In the genomic region with DNA sequence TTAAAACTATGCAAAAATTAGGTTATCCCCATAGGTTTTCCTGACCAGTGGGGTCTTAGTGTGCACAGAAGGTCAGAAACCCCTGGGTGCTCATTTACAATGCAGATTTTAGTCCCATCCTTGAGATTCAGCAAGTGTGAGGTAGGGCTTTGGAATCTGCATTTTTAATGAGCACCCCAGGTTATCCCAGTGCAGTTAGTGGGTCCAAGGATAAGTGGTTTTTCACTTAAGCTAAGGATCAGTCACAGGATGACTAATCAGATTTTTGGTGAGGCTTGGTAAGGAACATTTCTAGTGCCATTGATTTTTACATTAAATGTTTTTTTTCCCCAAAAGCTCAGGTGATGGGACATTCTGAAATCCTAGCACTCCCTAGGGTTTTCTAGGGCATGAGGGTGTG, we compare ENCODE assay signal across 1 cellular context.
TF ChIP-seq lines count a peak whose summit lies in the region.

No MANE protein-coding gene starts in this region.

TF ChIP-seq in HepG2, 621 proteins besides CTCF, POLR2A, EP300 and RAD21 (continued from another document):
- TF ChIP-seq, protein P1, sequence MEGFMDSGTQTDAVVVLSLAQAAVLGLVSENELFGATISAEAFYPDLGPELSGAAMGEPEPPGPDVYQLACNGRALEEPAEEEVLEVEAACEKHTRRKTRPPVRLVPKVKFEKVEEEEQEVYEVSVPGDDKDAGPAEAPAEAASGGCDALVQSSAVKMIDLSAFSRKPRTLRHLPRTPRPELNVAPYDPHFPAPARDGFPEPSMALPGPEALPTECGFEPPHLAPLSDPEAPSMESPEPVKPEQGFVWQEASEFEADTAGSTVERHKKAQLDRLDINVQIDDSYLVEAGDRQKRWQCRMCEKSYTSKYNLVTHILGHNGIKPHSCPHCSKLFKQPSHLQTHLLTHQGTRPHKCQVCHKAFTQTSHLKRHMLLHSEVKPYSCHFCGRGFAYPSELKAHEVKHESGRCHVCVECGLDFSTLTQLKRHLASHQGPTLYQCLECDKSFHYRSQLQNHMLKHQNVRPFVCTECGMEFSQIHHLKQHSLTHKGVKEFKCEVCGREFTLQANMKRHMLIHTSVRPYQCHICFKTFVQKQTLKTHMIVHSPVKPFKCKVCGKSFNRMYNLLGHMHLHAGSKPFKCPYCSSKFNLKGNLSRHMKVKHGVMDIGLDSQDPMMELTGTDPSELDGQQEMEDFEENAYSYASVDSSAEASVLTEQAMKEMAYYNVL (CRISPR knock-in tag; IDR thresholded peaks at IDR 0.05; ENCODE audit: borderline replicate concordance) = no peak
TF ChIP-seq in HepG2: peak in this region for 1.
